In genomic region chr12:12398026-12398859, GRCh38 we compare ENCODE assay signal across 1 cellular context.
TF ChIP-seq lines count a peak whose summit lies in the region.

No MANE protein-coding gene starts in this region.

TF ChIP-seq in SK-N-SH, 30 proteins besides CTCF, POLR2A, EP300 and RAD21 (continued from another document):
- no peak for TF ChIP-seq ZBTB33 (IDR thresholded peaks at IDR 0.05; ENCODE audit: borderline replicate concordance, low read depth)
- TF ChIP-seq NFIC (IDR thresholded peaks at IDR 0.05; ENCODE audit: borderline replicate concordance), result peak; percentile 81
- no peak for TF ChIP-seq ELF1 (IDR thresholded peaks at IDR 0.05)
- TF ChIP-seq GABPA (IDR thresholded peaks at IDR 0.05; ENCODE audit: low read depth), result no peak
- TF ChIP-seq FOXJ3 (CRISPR knock-in tag; IDR thresholded peaks at IDR 0.05), result no peak
- 0 out of 2 replicates have a peak, but pooled peaks have one; percentile 25 for TF ChIP-seq FOXM1 (IDR thresholded peaks at IDR 0.05; ENCODE audit: low read depth)
- TF ChIP-seq SIN3A (IDR thresholded peaks at IDR 0.05; ENCODE audit: borderline replicate concordance, low read depth, low read length), result no peak
- 0 out of 2 replicates have a peak, but pooled peaks have one; percentile 10 for TF ChIP-seq MEF2A (IDR thresholded peaks at IDR 0.05; ENCODE audit: borderline replicate concordance, low read depth)
- peak; percentile 84 for TF ChIP-seq JUND (IDR thresholded peaks at IDR 0.05)
- TF ChIP-seq RXRA (IDR thresholded peaks at IDR 0.05; ENCODE audit: borderline replicate concordance, low read depth), result no peak
- TF ChIP-seq GATA2 (CRISPR knock-in tag; IDR thresholded peaks at IDR 0.05), result no peak
- peak; percentile 25; the same call in 1 of the 2 replicates for TF ChIP-seq SMC3 (IDR thresholded peaks at IDR 0.05; ENCODE audit: low read depth, low read length)
- peak; percentile 22; the same call in 1 of the 2 replicates for TF ChIP-seq POLR2AphosphoS5 (IDR thresholded peaks at IDR 0.05; ENCODE audit: low read depth, low read length)
- TF ChIP-seq CHD2 (IDR thresholded peaks at IDR 0.05; ENCODE audit: low read length, partially characterized antibody), result no peak
- peak; percentile 52; the same call in 1 of the 2 replicates for TF ChIP-seq TEAD4 (IDR thresholded peaks at IDR 0.05; ENCODE audit: borderline replicate concordance, insufficient read depth)
- no peak for TF ChIP-seq MXI1 (IDR thresholded peaks at IDR 0.05; ENCODE audit: low read depth, low read length)
- TF ChIP-seq EZH2phosphoT487 (IDR thresholded peaks at IDR 0.05; ENCODE audit: borderline replicate concordance, low read depth), result no peak
- TF ChIP-seq RFX5 (IDR thresholded peaks at IDR 0.05; ENCODE audit: low read length), result no peak
- TF ChIP-seq NRF1 (IDR thresholded peaks at IDR 0.05; ENCODE audit: low read depth, low read length), result no peak
- no peak for TF ChIP-seq IRF3 (IDR thresholded peaks at IDR 0.05; ENCODE audit: low read depth, low read length)
- no peak for TF ChIP-seq TAF1 (IDR thresholded peaks at IDR 0.05; ENCODE audit: borderline replicate concordance, low read depth, low read length)
- TF ChIP-seq RCOR1 (IDR thresholded peaks at IDR 0.05; ENCODE audit: low read length), result no peak
- TF ChIP-seq TCF12 (IDR thresholded peaks at IDR 0.05), result peak; percentile 74
- TF ChIP-seq YY1 (IDR thresholded peaks at IDR 0.05; ENCODE audit: low read depth), result peak; percentile 65; the same call in 1 of the 2 replicates
- TF ChIP-seq FOSL2 (IDR thresholded peaks at IDR 0.05; ENCODE audit: borderline replicate concordance, low read depth), result peak; percentile 73; the same call in 1 of the 2 replicates
- no peak for TF ChIP-seq REST (IDR thresholded peaks at IDR 0.05; ENCODE audit: low read depth, low read length)
- no peak for TF ChIP-seq USF2 (IDR thresholded peaks at IDR 0.05; ENCODE audit: borderline replicate concordance, low read depth, low read length)
- peak; percentile 78 for TF ChIP-seq PBX3 (IDR thresholded peaks at IDR 0.05)
- no peak for TF ChIP-seq USF1 (IDR thresholded peaks at IDR 0.05; ENCODE audit: borderline replicate concordance, low read depth)
TF ChIP-seq in SK-N-SH: peak in this region for 12.
